1 cellular context compared by ENCODE assay signal in the genomic region with DNA sequence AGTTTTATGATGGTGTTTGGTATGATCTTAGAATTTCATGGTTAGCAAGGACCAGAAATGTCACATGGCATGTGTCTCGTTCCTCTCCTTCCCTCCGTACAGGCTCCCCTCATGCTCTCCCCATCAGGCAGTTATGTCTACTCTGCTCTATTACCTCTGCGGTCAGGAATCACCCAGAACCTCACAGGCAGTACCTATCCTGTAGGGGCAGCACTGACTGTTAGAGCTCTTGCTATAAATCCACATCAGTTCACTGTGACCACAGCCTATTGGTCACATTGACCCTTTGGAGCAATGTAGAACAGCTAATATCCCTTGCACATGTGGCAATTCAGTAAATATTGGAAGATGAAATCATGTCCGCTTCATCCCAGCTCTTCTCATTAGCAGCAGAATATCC.
TF ChIP-seq lines count a peak whose summit lies in the region.

No MANE protein-coding gene starts in this region.

TF ChIP-seq in HepG2, 621 proteins besides CTCF, POLR2A, EP300 and RAD21:
- no peak for TF ChIP-seq NFE2L1 (CRISPR knock-in tag; IDR thresholded peaks at IDR 0.05; ENCODE audit: borderline replicate concordance)
- no peak for TF ChIP-seq ZFP36 (IDR thresholded peaks at IDR 0.05; ENCODE audit: borderline replicate concordance, low read depth, low read length, partially characterized antibody)
- TF ChIP-seq, protein P1, sequence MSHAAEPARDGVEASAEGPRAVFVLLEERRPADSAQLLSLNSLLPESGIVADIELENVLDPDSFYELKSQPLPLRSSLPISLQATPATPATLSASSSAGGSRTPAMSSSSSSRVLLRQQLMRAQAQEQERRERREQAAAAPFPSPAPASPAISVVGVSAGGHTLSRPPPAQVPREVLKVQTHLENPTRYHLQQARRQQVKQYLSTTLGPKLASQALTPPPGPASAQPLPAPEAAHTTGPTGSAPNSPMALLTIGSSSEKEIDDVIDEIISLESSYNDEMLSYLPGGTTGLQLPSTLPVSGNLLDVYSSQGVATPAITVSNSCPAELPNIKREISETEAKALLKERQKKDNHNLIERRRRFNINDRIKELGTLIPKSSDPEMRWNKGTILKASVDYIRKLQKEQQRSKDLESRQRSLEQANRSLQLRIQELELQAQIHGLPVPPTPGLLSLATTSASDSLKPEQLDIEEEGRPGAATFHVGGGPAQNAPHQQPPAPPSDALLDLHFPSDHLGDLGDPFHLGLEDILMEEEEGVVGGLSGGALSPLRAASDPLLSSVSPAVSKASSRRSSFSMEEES (CRISPR knock-in tag; IDR thresholded peaks at IDR 0.05), result no peak
- TF ChIP-seq, protein P2, sequence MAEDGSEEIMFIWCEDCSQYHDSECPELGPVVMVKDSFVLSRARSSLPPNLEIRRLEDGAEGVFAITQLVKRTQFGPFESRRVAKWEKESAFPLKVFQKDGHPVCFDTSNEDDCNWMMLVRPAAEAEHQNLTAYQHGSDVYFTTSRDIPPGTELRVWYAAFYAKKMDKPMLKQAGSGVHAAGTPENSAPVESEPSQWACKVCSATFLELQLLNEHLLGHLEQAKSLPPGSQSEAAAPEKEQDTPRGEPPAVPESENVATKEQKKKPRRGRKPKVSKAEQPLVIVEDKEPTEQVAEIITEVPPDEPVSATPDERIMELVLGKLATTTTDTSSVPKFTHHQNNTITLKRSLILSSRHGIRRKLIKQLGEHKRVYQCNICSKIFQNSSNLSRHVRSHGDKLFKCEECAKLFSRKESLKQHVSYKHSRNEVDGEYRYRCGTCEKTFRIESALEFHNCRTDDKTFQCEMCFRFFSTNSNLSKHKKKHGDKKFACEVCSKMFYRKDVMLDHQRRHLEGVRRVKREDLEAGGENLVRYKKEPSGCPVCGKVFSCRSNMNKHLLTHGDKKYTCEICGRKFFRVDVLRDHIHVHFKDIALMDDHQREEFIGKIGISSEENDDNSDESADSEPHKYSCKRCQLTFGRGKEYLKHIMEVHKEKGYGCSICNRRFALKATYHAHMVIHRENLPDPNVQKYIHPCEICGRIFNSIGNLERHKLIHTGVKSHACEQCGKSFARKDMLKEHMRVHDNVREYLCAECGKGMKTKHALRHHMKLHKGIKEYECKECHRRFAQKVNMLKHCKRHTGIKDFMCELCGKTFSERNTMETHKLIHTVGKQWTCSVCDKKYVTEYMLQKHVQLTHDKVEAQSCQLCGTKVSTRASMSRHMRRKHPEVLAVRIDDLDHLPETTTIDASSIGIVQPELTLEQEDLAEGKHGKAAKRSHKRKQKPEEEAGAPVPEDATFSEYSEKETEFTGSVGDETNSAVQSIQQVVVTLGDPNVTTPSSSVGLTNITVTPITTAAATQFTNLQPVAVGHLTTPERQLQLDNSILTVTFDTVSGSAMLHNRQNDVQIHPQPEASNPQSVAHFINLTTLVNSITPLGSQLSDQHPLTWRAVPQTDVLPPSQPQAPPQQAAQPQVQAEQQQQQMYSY (CRISPR knock-in tag; IDR thresholded peaks at IDR 0.05), result no peak
- no peak for TF ChIP-seq ZNF430 (CRISPR knock-in tag; IDR thresholded peaks at IDR 0.05)
- no peak for TF ChIP-seq ZNF652 (CRISPR knock-in tag; IDR thresholded peaks at IDR 0.05; ENCODE audit: borderline replicate concordance, low read depth)
- TF ChIP-seq NCOA2 (CRISPR knock-in tag; IDR thresholded peaks at IDR 0.05), result no peak
- TF ChIP-seq ADNP (CRISPR knock-in tag; IDR thresholded peaks at IDR 0.05), result no peak
- no peak for TF ChIP-seq CAMTA2 (CRISPR knock-in tag; IDR thresholded peaks at IDR 0.05; ENCODE audit: borderline replicate concordance)
- TF ChIP-seq ZSCAN29 (CRISPR knock-in tag; conservative IDR thresholded peaks at IDR 0.05), result no peak
- no peak for TF ChIP-seq ARID2 (CRISPR knock-in tag; IDR thresholded peaks at IDR 0.05; ENCODE audit: borderline replicate concordance)
- no peak for TF ChIP-seq ZSCAN30 (CRISPR knock-in tag; IDR thresholded peaks at IDR 0.05)
- TF ChIP-seq HDAC1 (CRISPR knock-in tag; IDR thresholded peaks at IDR 0.05), result no peak
- no peak for TF ChIP-seq HMG20A (CRISPR knock-in tag; IDR thresholded peaks at IDR 0.05; ENCODE audit: borderline replicate concordance)
- TF ChIP-seq ZNF251 (CRISPR knock-in tag; IDR thresholded peaks at IDR 0.05), result no peak
- TF ChIP-seq ZFP90 (CRISPR knock-in tag; IDR thresholded peaks at IDR 0.05; ENCODE audit: borderline replicate concordance), result no peak
- TF ChIP-seq, protein P3, sequence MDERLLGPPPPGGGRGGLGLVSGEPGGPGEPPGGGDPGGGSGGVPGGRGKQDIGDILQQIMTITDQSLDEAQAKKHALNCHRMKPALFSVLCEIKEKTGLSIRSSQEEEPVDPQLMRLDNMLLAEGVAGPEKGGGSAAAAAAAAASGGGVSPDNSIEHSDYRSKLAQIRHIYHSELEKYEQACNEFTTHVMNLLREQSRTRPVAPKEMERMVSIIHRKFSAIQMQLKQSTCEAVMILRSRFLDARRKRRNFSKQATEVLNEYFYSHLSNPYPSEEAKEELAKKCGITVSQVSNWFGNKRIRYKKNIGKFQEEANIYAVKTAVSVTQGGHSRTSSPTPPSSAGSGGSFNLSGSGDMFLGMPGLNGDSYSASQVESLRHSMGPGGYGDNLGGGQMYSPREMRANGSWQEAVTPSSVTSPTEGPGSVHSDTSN (CRISPR knock-in tag; IDR thresholded peaks at IDR 0.05), result no peak
- TF ChIP-seq FOXM1 (CRISPR knock-in tag; IDR thresholded peaks at IDR 0.05), result no peak
- no peak for TF ChIP-seq HNRNPH1 (optimal IDR thresholded peaks at IDR 0.05; ENCODE audit: low read depth, low read length)
